8 cellular contexts compared by ENCODE assay signal in genomic region chr16:66517586-66518263, GRCh38. TPM values are rescaled to one million over a fixed set of nuclear protein-coding genes. Genes with fewer than 3 reads are reported as not detected.
DNase-seq lines count a peak whose midpoint lies in the region; FAIRE-seq and TF ChIP-seq lines count a peak whose summit lies in the region.

No MANE protein-coding gene starts in this region.

- no peak overlapping the region for H2AFZ ChIP-seq in smooth muscle cell (ENCODE audit: low read depth)

- H3K4me1 ChIP-seq in HEK293 (ENCODE audit: control insufficient read depth, insufficient read depth, low read length) (peaks cover 12% of the 10 kb centered on the region; the same call in 1 of the 2 replicates), iPS-20b (ENCODE audit: insufficient read depth, low read length) (peaks cover 14% of the 10 kb centered on the region), smooth muscle cell (ENCODE audit: low read depth) (peaks cover 17% of the 10 kb centered on the region)

- peaks cover 8% of the 10 kb centered on the region for H3F3A ChIP-seq in smooth muscle cell (ENCODE audit: low read depth)

- intact Hi-C loops in activated CD4-positive, alpha-beta memory T cell treated with anti-CD3 and anti-CD28 coated beads for 36 hours (cut with micrococcal nuclease): loop anchor here (1.0 to 2.0 kb wide), 5 partner anchors 32 to 357 kb away; partner anchors contain the start of gene CMTM3

- no peak overlapping the region for H3K4me3 ChIP-seq in HEK293 (ENCODE audit: low read depth, low read length)
- H3K4me3 ChIP-seq in iPS-20b (ENCODE audit: low read length): no peak overlapping the region
- no peak overlapping the region for H3K4me3 ChIP-seq in smooth muscle cell

- POLR2A ChIA-PET in HEK293 (lab: Yijun Ruan, JAX): interaction anchor here (1.6 kb wide), 1 partner anchor 35 kb away, joined by 3 read pairs; the partner anchor contains the start of gene CKLF
- POLR2A ChIA-PET in activated CD4-positive, alpha-beta memory T cell treated with anti-CD3 and anti-CD28 coated beads for 36 hours (lab: Charles Lee): interaction anchor here (1.7 kb wide), 1 partner anchor 34 kb away, joined by 7 read pairs; the partner anchor contains the start of gene CKLF

- H3K9ac ChIP-seq in iPS-20b (ENCODE audit: low read depth, low read length) (0 out of 2 replicates have a peak overlapping the region, but pooled peaks have one; percentile 11), smooth muscle cell (ENCODE audit: low read depth) (peak overlapping the region; percentile 87)

- TF ChIP-seq CTCF in HEK293 (tag by site-specific recombination; IDR thresholded peaks at IDR 0.05) (no peak), smooth muscle cell (IDR thresholded peaks at IDR 0.05; ENCODE audit: borderline replicate concordance, insufficient read depth, poor library complexity, severe bottlenecking) (no peak), GM20000 (IDR thresholded peaks at IDR 0.05; ENCODE audit: extremely low read depth, missing control alignments) (no peak)

- peaks cover 78% of the 10 kb centered on the region for H3K4me1 Mint-ChIP-seq in activated CD4-positive, alpha-beta memory T cell treated with anti-CD3 and anti-CD28 coated beads for 36 hours (ENCODE audit: low read depth)

- 0 out of 2 replicates have a peak overlapping the region, but pooled peaks have one; percentile 16 for H3K27ac ChIP-seq in HEK293 (ENCODE audit: extremely low read depth, low read depth, low read length)
- H3K27ac ChIP-seq in iPS-20b (ENCODE audit: low read length): no peak overlapping the region
- peak overlapping the region; percentile 97 for H3K27ac ChIP-seq in smooth muscle cell (ENCODE audit: low read depth)

- CTCF ChIA-PET in HEK293 (lab: Yijun Ruan, JAX): interaction anchor here (0.7 kb wide), 2 partner anchors 74 to 192 kb away, joined by 3 read pairs; no protein-coding TSS in a partner anchor
- CTCF ChIA-PET in activated CD4-positive, alpha-beta memory T cell treated with anti-CD3 and anti-CD28 coated beads for 36 hours (lab: Charles Lee): interaction anchor here (0.7 to 1.5 kb wide), 5 partner anchors 35 to 91 kb away, joined by 3 to 5 read pairs (median 3); partner anchors contain the start of genes CKLF and CMTM3

- WGBS in smooth muscle cell (ENCODE audit: low lambda C conversion rate): 96% methylated on average over 8 of the region's 8 CpGs

- no peaks in the 10 kb centered on the region for H3K9me3 ChIP-seq in HEK293 (ENCODE audit: control insufficient read depth, insufficient read depth, low read depth, low read length)
- H3K9me3 ChIP-seq in iPS-20b (ENCODE audit: insufficient read depth, low read depth, low read length): no peaks in the 10 kb centered on the region
- no peaks in the 10 kb centered on the region for H3K9me3 ChIP-seq in smooth muscle cell (replicated peaks; ENCODE audit: low read depth)

- H3K27me3 Mint-ChIP-seq in activated CD4-positive, alpha-beta memory T cell treated with anti-CD3 and anti-CD28 coated beads for 36 hours: no peaks in the 10 kb centered on the region

- H3K79me2 ChIP-seq in smooth muscle cell (ENCODE audit: low read depth): no peaks in the 10 kb centered on the region

- peak overlapping the region; percentile 99 for H3K27ac Mint-ChIP-seq in activated CD4-positive, alpha-beta memory T cell treated with anti-CD3 and anti-CD28 coated beads for 36 hours

- no peak for DNase-seq in activated CD4-positive, alpha-beta memory T cell treated with anti-CD3 and anti-CD28 coated beads for 36 hours
- DNase-seq in smooth muscle cell (lab: John Stamatoyannopoulos, UW; ENCODE audit: unreplicated experiment) (no peak), COLO668 (lab: John Stamatoyannopoulos, UW; ENCODE audit: unreplicated experiment) (no peak), GM20000 (ENCODE audit: low spot score) (no peak), SIG-M5 (lab: John Stamatoyannopoulos, UW) (no peak), urothelium cell line (ENCODE audit: low spot score) (no peak)

- no peaks in the 10 kb centered on the region for H3K36me3 Mint-ChIP-seq in activated CD4-positive, alpha-beta memory T cell treated with anti-CD3 and anti-CD28 coated beads for 36 hours

- H3K4me3 Mint-ChIP-seq in activated CD4-positive, alpha-beta memory T cell treated with anti-CD3 and anti-CD28 coated beads for 36 hours: peak overlapping the region; percentile 87

- peaks cover 0 to 18% of the 10 kb centered on the region in 2 experiments; a peak in 2 of 3 replicates for H3K36me3 ChIP-seq in HEK293 (ENCODE audit: control insufficient read depth in 2 of 2, insufficient read depth in 1 of 2, low read length in 2 of 2)
- H3K36me3 ChIP-seq in iPS-20b (ENCODE audit: insufficient read depth, low read depth, low read length): no peaks in the 10 kb centered on the region
- H3K36me3 ChIP-seq in smooth muscle cell (ENCODE audit: low read depth): no peaks in the 10 kb centered on the region

- H4K20me1 ChIP-seq in smooth muscle cell (ENCODE audit: low read depth): no peaks in the 10 kb centered on the region

- FAIRE-seq in urothelium cell line (lab: Jason Lieb, UNC): no peak

- peak overlapping the region; percentile 71 for H3K4me2 ChIP-seq in smooth muscle cell

- H3K27me3 ChIP-seq in iPS-20b (ENCODE audit: insufficient read depth, low read length) (no peaks in the 10 kb centered on the region), smooth muscle cell (ENCODE audit: low read depth) (no peaks in the 10 kb centered on the region)

- no peaks in the 10 kb centered on the region for H3K9me3 Mint-ChIP-seq in activated CD4-positive, alpha-beta memory T cell treated with anti-CD3 and anti-CD28 coated beads for 36 hours

TF ChIP-seq in HEK293, 187 proteins besides CTCF, POLR2A, EP300 and RAD21 (continues in another document):
- TF ChIP-seq ZNF239 (tag by site-specific recombination; IDR thresholded peaks at IDR 0.05): no peak
- TF ChIP-seq ZNF18 (tag by site-specific recombination; IDR thresholded peaks at IDR 0.05): no peak
- no peak for TF ChIP-seq SP2 (tag by site-specific recombination; IDR thresholded peaks at IDR 0.05)
- no peak for TF ChIP-seq SCRT1 (tag by site-specific recombination; IDR thresholded peaks at IDR 0.05; ENCODE audit: borderline replicate concordance)
- TF ChIP-seq ZNF433 (tag by site-specific recombination; IDR thresholded peaks at IDR 0.05; ENCODE audit: low read depth): no peak
- TF ChIP-seq ZXDB (tag by site-specific recombination; IDR thresholded peaks at IDR 0.05): no peak
- TF ChIP-seq ZNF639 (tag by site-specific recombination; IDR thresholded peaks at IDR 0.05): no peak
- no peak for TF ChIP-seq HOXD13 (CRISPR knock-in tag; IDR thresholded peaks at IDR 0.05; ENCODE audit: borderline replicate concordance)
- no peak for TF ChIP-seq RBAK (tag by site-specific recombination; IDR thresholded peaks at IDR 0.05)
- TF ChIP-seq ZNF768 (tag by site-specific recombination; IDR thresholded peaks at IDR 0.05): no peak
- no peak for TF ChIP-seq ZNF843 (tag by site-specific recombination; IDR thresholded peaks at IDR 0.05)
- TF ChIP-seq ZNF514 (tag by site-specific recombination; IDR thresholded peaks at IDR 0.05): no peak
- no peak for TF ChIP-seq ZNF169 (tag by site-specific recombination; IDR thresholded peaks at IDR 0.05)
- no peak for TF ChIP-seq ZSCAN18 (tag by site-specific recombination; IDR thresholded peaks at IDR 0.05)
- TF ChIP-seq ZNF76 (tag by site-specific recombination; IDR thresholded peaks at IDR 0.05; ENCODE audit: borderline replicate concordance, low read depth): no peak
- TF ChIP-seq ZNF112 (tag by site-specific recombination; IDR thresholded peaks at IDR 0.05): no peak

RNA-seq across cellular contexts. Expression of gene TK2, which starts 32.2 kb away (rescaled TPM):
- 1 to 10 TPM; 5.4 to 5.8 TPM for total RNA-seq in activated CD4-positive, alpha-beta memory T cell treated with anti-CD3 and anti-CD28 coated beads for 36 hours
- 9.7 and 10.8 TPM in 2 replicates for total RNA-seq in smooth muscle cell
- polyA plus RNA-seq in smooth muscle cell: 6.4 and 7.3 TPM in 2 replicates

RNA-seq across cellular contexts. Expression of gene CKLF, which starts 34.7 kb away (rescaled TPM):
- 100 to 1,000 TPM; 167 to 173 TPM for total RNA-seq in activated CD4-positive, alpha-beta memory T cell treated with anti-CD3 and anti-CD28 coated beads for 36 hours
- total RNA-seq in smooth muscle cell: 49.4 and 78.1 TPM in 2 replicates
- 61.5 and 68.4 TPM in 2 replicates for polyA plus RNA-seq in smooth muscle cell

RNA-seq across cellular contexts. Expression of gene CMTM1, which starts 48.5 kb away (rescaled TPM):
- 10 to 100 TPM; 10.1 to 11.5 TPM for total RNA-seq in activated CD4-positive, alpha-beta memory T cell treated with anti-CD3 and anti-CD28 coated beads for 36 hours
- total RNA-seq in smooth muscle cell: 0.27 and 2.6 TPM in 2 replicates
- polyA plus RNA-seq in smooth muscle cell: 2.5 and 2.6 TPM in 2 replicates
